Comparison of ENCODE assay signal across 21 cellular contexts in genomic region chr20:63444548-63444947, GRCh38.
"Had no signal": no experiment of that assay in that cellular context is flagged by ENCODE, and none has a peak within 500 bp of the region (broad histone marks: within the 10 kb centered on the region; RNA-seq: fewer than 3 reads in every experiment).

No MANE protein-coding gene starts in this region.

- DNase-seq: colonic mucosa; effector memory CD4-positive, alpha-beta T cell; erythroblast; esophagus squamous epithelium; foreskin melanocyte; immature natural killer cell; islet precursor cell; kidney glomerular epithelial cell; natural killer cell; pancreas; retina; right lobe of liver; small intestine; stimulated activated CD4-positive, alpha-beta T cell treated with anti-CD3 and anti-CD28 coated beads, Interleukin-15, amount 100 ng/mL, for 24 hours; stimulated activated CD4-positive, alpha-beta T cell treated with anti-CD3 and anti-CD28 coated beads, Interleukin-2, amount 100 ng/mL, for 48 hours; stimulated activated naive B cell treated with anti-CD40 and anti-IgM and Interleukin-4, amounts not matched to agents 10 μg/mL and 1 μg/mL and 100 μg/mL, for 72 hours; transverse colon; upper lobe of right lung; uterus had no signal

- H3K4me1 ChIP-seq: colonic mucosa, esophagus squamous epithelium, pancreas, right lobe of liver, transverse colon, upper lobe of right lung, uterus had no signal

- H3K27me3 ChIP-seq: colonic mucosa, right lobe of liver had no signal

- H3K9me3 ChIP-seq: colonic mucosa, esophagus squamous epithelium, neutrophil, pancreas, right lobe of liver, transverse colon, upper lobe of right lung, uterus had no signal

- H3K27ac ChIP-seq: colonic mucosa, esophagus squamous epithelium, neutrophil, pancreas, right lobe of liver, transverse colon, upper lobe of right lung, uterus had no signal

- H3K36me3 ChIP-seq: colonic mucosa, esophagus squamous epithelium, neutrophil, pancreas, right lobe of liver, transverse colon, upper lobe of right lung, uterus had no signal

- H3K4me3 ChIP-seq: colonic mucosa, esophagus squamous epithelium, lung, pancreas, right lobe of liver, transverse colon, upper lobe of right lung, uterus had no signal
